ENCODE assay signal across 22 cellular contexts in genomic region chr6:147677647-147678046, GRCh38.
DNase-seq lines count a peak whose midpoint lies in the region; ATAC-seq and TF ChIP-seq lines count a peak whose summit lies in the region.
"Had no signal": no experiment of that assay in that cellular context is flagged by ENCODE, and none has a peak within 500 bp of the region (broad histone marks: within the 10 kb centered on the region; RNA-seq: fewer than 3 reads in every experiment).

No MANE protein-coding gene starts in this region.

- no peaks in the 10 kb centered on the region for H3K4me1 Mint-ChIP-seq in stimulated activated effector memory CD8-positive, alpha-beta T cell treated with anti-CD3 and anti-CD28 coated beads, Interleukin-12 subunit alpha, Interleukin-12 subunit beta, amount 100 ng/mL, for 72 hours
- no peaks in the 10 kb centered on the region for H3K4me1 Mint-ChIP-seq in activated naive CD8-positive, alpha-beta T cell treated with anti-CD3 and anti-CD28 coated beads, Interleukin-2, amount 50 U/mL, for 24 hours

- H3K18ac ChIP-seq in mesenchymal stem cell (ENCODE audit: low read depth in 1 of 2, low read length in 2 of 2) = no peak overlapping the region

- H3K36me3 ChIP-seq in A673 (ENCODE audit: insufficient read depth, low read length, poor library complexity, severe bottlenecking) (no peaks in the 10 kb centered on the region), HEK293 (ENCODE audit: control insufficient read depth in 2 of 2, insufficient read depth in 1 of 2, low read length in 2 of 2) (no peaks in the 10 kb centered on the region), mesenchymal stem cell (ENCODE audit: control insufficient read depth in 1 of 2, insufficient read depth in 2 of 2, low read depth in 1 of 2, low read length in 2 of 2) (no peaks in the 10 kb centered on the region)
- H3K36me3 ChIP-seq: BLaER1 had no signal

- POLR2A ChIA-PET in A673 (lab: Charles Lee; ENCODE audit: low non-redundant PET) (interaction anchor here (0.9 kb wide), 1 partner anchor 64 kb away, joined by 6 read pairs; no protein-coding TSS in a partner anchor), HEK293 (lab: Yijun Ruan, JAX) (no interaction called here)

- WGBS in mesenchymal stem cell = 67% methylated on average over 3 of the region's 4 CpGs

- no peaks in the 10 kb centered on the region for H3K27me3 ChIP-seq in A673 (replicated peaks; ENCODE audit: insufficient read depth, low read depth, low read length, poor library complexity)
- H3K27me3 ChIP-seq in mesenchymal stem cell (ENCODE audit: control insufficient read depth in 1 of 2, insufficient read depth in 1 of 2, low read length in 2 of 2) = no peaks in the 10 kb centered on the region
- H3K27me3 ChIP-seq: BLaER1 had no signal

- no peak overlapping the region for H2BK12ac ChIP-seq in mesenchymal stem cell (ENCODE audit: low read length in 2 of 2)

- TF ChIP-seq CTCF in A673 (conservative IDR thresholded peaks at IDR 0.05; ENCODE audit: low read depth, low read length) = no peak
- TF ChIP-seq CTCF in HEK293 (tag by site-specific recombination; IDR thresholded peaks at IDR 0.05) = no peak

- no peak overlapping the region for H2AFZ ChIP-seq in mesenchymal stem cell (ENCODE audit: low read depth, low read length)

- intact Hi-C loops in A673 (cut with micrococcal nuclease; ENCODE audit: unreplicated experiment) = loop anchor here (5.0 kb wide), 3 partner anchors 105 to 190 kb away; partner anchors contain the start of gene SAMD5

- H4K91ac ChIP-seq in mesenchymal stem cell (ENCODE audit: low read length) = no peak overlapping the region

- H3K4me3 ChIP-seq in A673 (ENCODE audit: low read depth, low read length, poor library complexity, severe bottlenecking) = peak overlapping the region; percentile 20
- H3K4me3 ChIP-seq in HEK293 (ENCODE audit: low read depth, low read length) = no peak overlapping the region
- no peak overlapping the region for H3K4me3 ChIP-seq in mesenchymal stem cell (ENCODE audit: insufficient read depth in 1 of 2, low read depth in 1 of 2, low read length in 2 of 2)
- H3K4me3 ChIP-seq: BLaER1, GM12878 had no signal

- H3K4me1 ChIP-seq in A673 (ENCODE audit: insufficient read depth, low read length, poor library complexity, severe bottlenecking) (peaks cover 41% of the 10 kb centered on the region), HEK293 (ENCODE audit: control insufficient read depth, insufficient read depth, low read length) (peaks cover 5% of the 10 kb centered on the region; the same call in 1 of the 2 replicates), mesenchymal stem cell (ENCODE audit: control insufficient read depth, insufficient read depth, low read depth, low read length) (no peaks in the 10 kb centered on the region)
- H3K4me1 ChIP-seq: BLaER1 had no signal

- DNase-seq in A673 (ENCODE audit: low spot score) (peak; percentile 91), NCI-H2171 treated with DMSO at 0.1 percent for 48 hours (lab: John Stamatoyannopoulos, UW) (peak; percentile 62), mesenchymal stem cell (no peak)
- no peak for DNase-seq in stimulated activated effector memory CD8-positive, alpha-beta T cell treated with anti-CD3 and anti-CD28 coated beads, Interleukin-12 subunit alpha, Interleukin-12 subunit beta, amount 100 ng/mL, for 72 hours (ENCODE audit: low spot score in 2 of 2)
- no peak for DNase-seq in activated naive CD8-positive, alpha-beta T cell treated with anti-CD3 and anti-CD28 coated beads, Interleukin-2, amount 50 U/mL, for 24 hours
- DNase-seq: ACHN; CD4-positive, alpha-beta T cell; COR-L47; DND-41; HCEC 1CT; MV-4-11; NCI-H1417 treated with DMSO at 0.1 percent for 48 hours; NCI-H446; NCI-H774; PC-3; Right ventricle myocardium superior had no signal

- H3K14ac ChIP-seq in mesenchymal stem cell (ENCODE audit: low read length in 2 of 2) = no peak overlapping the region

- no peaks in the 10 kb centered on the region for H3K36me3 Mint-ChIP-seq in stimulated activated effector memory CD8-positive, alpha-beta T cell treated with anti-CD3 and anti-CD28 coated beads, Interleukin-12 subunit alpha, Interleukin-12 subunit beta, amount 100 ng/mL, for 72 hours
- H3K36me3 Mint-ChIP-seq in activated naive CD8-positive, alpha-beta T cell treated with anti-CD3 and anti-CD28 coated beads, Interleukin-2, amount 50 U/mL, for 24 hours (ENCODE audit: low read depth) = no peaks in the 10 kb centered on the region

- H2BK120ac ChIP-seq in mesenchymal stem cell (ENCODE audit: low read depth, low read length) = no peak overlapping the region

- peaks cover 2% of the 10 kb centered on the region for H3K27me3 Mint-ChIP-seq in activated naive CD8-positive, alpha-beta T cell treated with anti-CD3 and anti-CD28 coated beads, Interleukin-2, amount 50 U/mL, for 24 hours
- H3K27me3 Mint-ChIP-seq: CD4-positive, alpha-beta T cell had no signal

- no peaks in the 10 kb centered on the region for H3K79me1 ChIP-seq in mesenchymal stem cell (replicated peaks; ENCODE audit: low read length, poor library complexity, severe bottlenecking)

- H3K4me2 ChIP-seq in mesenchymal stem cell (ENCODE audit: low read length, poor library complexity, severe bottlenecking) = no peak overlapping the region
- H3K4me2 ChIP-seq: BLaER1, KMS-11 had no signal

- H3K23ac ChIP-seq in mesenchymal stem cell (ENCODE audit: low read length in 2 of 2) = no peak overlapping the region

- peak overlapping the region; percentile 27 for H4K8ac ChIP-seq in mesenchymal stem cell (ENCODE audit: low read length)

- H3K4me3 Mint-ChIP-seq in stimulated activated effector memory CD8-positive, alpha-beta T cell treated with anti-CD3 and anti-CD28 coated beads, Interleukin-12 subunit alpha, Interleukin-12 subunit beta, amount 100 ng/mL, for 72 hours = no peak overlapping the region
- H3K4me3 Mint-ChIP-seq in activated naive CD8-positive, alpha-beta T cell treated with anti-CD3 and anti-CD28 coated beads, Interleukin-2, amount 50 U/mL, for 24 hours = no peak overlapping the region
- H3K4me3 Mint-ChIP-seq: CD4-positive, alpha-beta T cell; T-helper 1 cell treated with Interleukin-12 subunit alpha and Interleukin-12 subunit beta and Interleukin-4 antibody, amounts not matched to agents 30 μg/mL and 1 μg/mL, for 36 hours had no signal

- no peaks in the 10 kb centered on the region for H3K9me3 ChIP-seq in A673 (ENCODE audit: low read depth, low read length, poor library complexity, severe bottlenecking)
- no peaks in the 10 kb centered on the region for H3K9me3 ChIP-seq in HEK293 (ENCODE audit: control insufficient read depth, insufficient read depth, low read depth, low read length)
- no peaks in the 10 kb centered on the region for H3K9me3 ChIP-seq in mesenchymal stem cell (ENCODE audit: control insufficient read depth, low read length)
- H3K9me3 ChIP-seq: BLaER1 had no signal

- peaks cover 7% of the 10 kb centered on the region for H3K9me3 Mint-ChIP-seq in stimulated activated effector memory CD8-positive, alpha-beta T cell treated with anti-CD3 and anti-CD28 coated beads, Interleukin-12 subunit alpha, Interleukin-12 subunit beta, amount 100 ng/mL, for 72 hours
- peaks cover 4% of the 10 kb centered on the region for H3K9me3 Mint-ChIP-seq in activated naive CD8-positive, alpha-beta T cell treated with anti-CD3 and anti-CD28 coated beads, Interleukin-2, amount 50 U/mL, for 24 hours
- H3K9me3 Mint-ChIP-seq: T-helper 1 cell treated with Interleukin-12 subunit alpha and Interleukin-12 subunit beta and Interleukin-4 antibody, amounts not matched to agents 30 μg/mL and 1 μg/mL, for 36 hours had no signal

- peak overlapping the region; percentile 84 for H3K27ac ChIP-seq in A673 (ENCODE audit: low read depth, low read length, poor library complexity, severe bottlenecking)
- no peak overlapping the region for H3K27ac ChIP-seq in HEK293 (ENCODE audit: extremely low read depth, low read depth, low read length)
- no peak overlapping the region for H3K27ac ChIP-seq in mesenchymal stem cell (ENCODE audit: low read length, poor library complexity, severe bottlenecking)
- H3K27ac ChIP-seq: BLaER1, KMS-11 had no signal

- BruUV-seq in A673 (replicated peaks; lab: Mats Ljungman, UMichigan) = no TSS peak

- no peak overlapping the region for H3K27ac Mint-ChIP-seq in stimulated activated effector memory CD8-positive, alpha-beta T cell treated with anti-CD3 and anti-CD28 coated beads, Interleukin-12 subunit alpha, Interleukin-12 subunit beta, amount 100 ng/mL, for 72 hours
- no peak overlapping the region for H3K27ac Mint-ChIP-seq in activated naive CD8-positive, alpha-beta T cell treated with anti-CD3 and anti-CD28 coated beads, Interleukin-2, amount 50 U/mL, for 24 hours
- H3K27ac Mint-ChIP-seq: CD4-positive, alpha-beta T cell; T-helper 1 cell treated with Interleukin-12 subunit alpha and Interleukin-12 subunit beta and Interleukin-4 antibody, amounts not matched to agents 30 μg/mL and 1 μg/mL, for 36 hours had no signal

- H2BK5ac ChIP-seq in mesenchymal stem cell (ENCODE audit: low read depth, low read length, poor library complexity, severe bottlenecking) = no peak overlapping the region

- H3K9ac ChIP-seq in mesenchymal stem cell (ENCODE audit: low read length) = no peak overlapping the region
- H3K9ac ChIP-seq: BLaER1, KMS-11 had no signal

- H3K4ac ChIP-seq in mesenchymal stem cell (ENCODE audit: low read depth in 1 of 2, low read length in 2 of 2) = no peak overlapping the region

- ATAC-seq in GM19324 (IDR thresholded peaks at IDR 0.05; ENCODE audit: low FRiP score, unreplicated experiment) = no peak
- no peak for ATAC-seq in stimulated activated effector memory CD8-positive, alpha-beta T cell treated with anti-CD3 and anti-CD28 coated beads, Interleukin-12 subunit alpha, Interleukin-12 subunit beta, amount 100 ng/mL, for 72 hours
- ATAC-seq in activated naive CD8-positive, alpha-beta T cell treated with anti-CD3 and anti-CD28 coated beads, Interleukin-2, amount 50 U/mL, for 24 hours = no peak
- ATAC-seq: GM12878, PC-3 had no signal

- CTCF ChIA-PET in A673 (lab: Charles Lee) (interaction anchor here (0.8 kb wide), 1 partner anchor 21 kb away, joined by 3 read pairs; no protein-coding TSS in a partner anchor), HEK293 (lab: Yijun Ruan, JAX) (interaction anchor here (1.5 kb wide), 1 partner anchor 17 kb away, joined by 3 read pairs; no protein-coding TSS in a partner anchor)

- no peak overlapping the region for H2BK15ac ChIP-seq in mesenchymal stem cell (ENCODE audit: low read depth, poor library complexity, severe bottlenecking)

- H2AK5ac ChIP-seq in mesenchymal stem cell (ENCODE audit: low read length, severe bottlenecking) = no peak overlapping the region

TF ChIP-seq in HEK293, 187 proteins besides CTCF, POLR2A, EP300 and RAD21 (continues in another document):
- TF ChIP-seq ZBTB20 (tag by site-specific recombination; IDR thresholded peaks at IDR 0.05) = no peak

Comparison
In these comparisons a context has a peak if more than half of its experiments do, and no peak if none do; other contexts are left out.
1. DNase-seq: peak in A673 (single experiment) and NCI-H2171 treated with DMSO at 0.1 percent for 48 hours (single experiment); none in mesenchymal stem cell (single experiment), stimulated activated effector memory CD8-positive, alpha-beta T cell treated with anti-CD3 and anti-CD28 coated beads, Interleukin-12 subunit alpha, Interleukin-12 subunit beta, amount 100 ng/mL, for 72 hours (0 of 2) and activated naive CD8-positive, alpha-beta T cell treated with anti-CD3 and anti-CD28 coated beads, Interleukin-2, amount 50 U/mL, for 24 hours (single experiment).